9 cellular contexts compared by ENCODE assay signal in genomic region chr4:142406051-142406549, GRCh38.
DNase-seq lines count a peak whose midpoint lies in the region; ATAC-seq, FAIRE-seq and TF ChIP-seq lines count a peak whose summit lies in the region.
"Had no signal": no experiment of that assay in that cellular context is flagged by ENCODE, and none has a peak within 500 bp of the region (broad histone marks: within the 10 kb centered on the region; RNA-seq: fewer than 3 reads in every experiment).

No MANE protein-coding gene starts in this region.

- no peaks in the 10 kb centered on the region for H3K27me3 Mint-ChIP-seq in chondrocyte (ENCODE audit: low read depth)

- H3K4me2 ChIP-seq in Loucy (ENCODE audit: low read depth, low read length, poor library complexity, severe bottlenecking) = peak overlapping the region; percentile 92

- no peaks in the 10 kb centered on the region for H3K27me3 ChIP-seq in GM06990 (replicated peaks; ENCODE audit: control insufficient read depth, insufficient read depth, low read length)
- no peaks in the 10 kb centered on the region for H3K27me3 ChIP-seq in Loucy (ENCODE audit: insufficient read depth, low read length, poor library complexity, severe bottlenecking)
- no peaks in the 10 kb centered on the region for H3K27me3 ChIP-seq in pancreas

- H3K9me3 Mint-ChIP-seq in chondrocyte (ENCODE audit: low read depth) = peaks cover 3% of the 10 kb centered on the region

- H4K20me1 ChIP-seq in Loucy (ENCODE audit: insufficient read depth, low read length, poor library complexity, severe bottlenecking) = peaks cover 5% of the 10 kb centered on the region

- peak overlapping the region; percentile 96 for H3K4me3 Mint-ChIP-seq in chondrocyte (ENCODE audit: unreplicated experiment)

- TF ChIP-seq CTCF in GM06990 (IDR thresholded peaks at IDR 0.05; ENCODE audit: insufficient read depth, low read length, poor library complexity, severe bottlenecking) = no peak
- TF ChIP-seq CTCF in Loucy (conservative IDR thresholded peaks at IDR 0.05; ENCODE audit: low read length) = no peak
- TF ChIP-seq CTCF in chondrocyte (IDR thresholded peaks at IDR 0.05) = no peak
- no peak for TF ChIP-seq CTCF in pancreas (IDR thresholded peaks at IDR 0.05)
- TF ChIP-seq CTCF in lower leg skin (IDR thresholded peaks at IDR 0.05) = no peak

- 51 to 52% methylated on average over 5 of the region's 5 CpGs for WGBS in pancreas, 2 donors
- WGBS in lower leg skin, 2 donors = 44 to 51% methylated on average over 5 of the region's 5 CpGs

- FAIRE-seq in pancreas (lab: Jason Lieb, UNC) (no peak), RCC 7860 (lab: Jason Lieb, UNC) (no peak)

- peak in 3 of 4 donors; percentile 23 to 28 (median 25) for ATAC-seq in pancreas
- ATAC-seq in HG03571 (IDR thresholded peaks at IDR 0.05; ENCODE audit: unreplicated experiment) = no peak

- H3K79me2 ChIP-seq in Loucy (ENCODE audit: insufficient read depth, low read length) = peaks cover 34% of the 10 kb centered on the region

- H3K27ac ChIP-seq in pancreas = peak overlapping the region in 2 of 4 donors; percentile 65 to 68
- H3K27ac ChIP-seq: KMS-11 had no signal

- no peak overlapping the region for H3K4me3 ChIP-seq in GM06990 (replicated peaks; ENCODE audit: low read depth, low read length)
- H3K4me3 ChIP-seq in Loucy (ENCODE audit: low read length, poor library complexity, severe bottlenecking) = peak overlapping the region; percentile 77
- peak overlapping the region in 1 of 4 donors; percentile 43 for H3K4me3 ChIP-seq in pancreas
- H3K4me3 ChIP-seq in lower leg skin (ENCODE audit: low read depth, poor library complexity, severe bottlenecking) = no peak overlapping the region

- peaks cover 12% of the 10 kb centered on the region for H3F3A ChIP-seq in Loucy (ENCODE audit: low read depth)

- peak; percentile 19 for DNase-seq in GM06990 (ENCODE audit: extremely low read depth, insufficient read length)
- DNase-seq in chondrocyte (ENCODE audit: low spot score) = no peak
- no peak for DNase-seq in pancreas
- no peak for DNase-seq in retina
- DNase-seq in lower leg skin (ENCODE audit: low spot score in 2 of 2) = no peak
- no peak for DNase-seq in RCC 7860 (ENCODE audit: low spot score)

- TF ChIP-seq POLR2A in lower leg skin (IDR thresholded peaks at IDR 0.05) = no peak

- H3K36me3 Mint-ChIP-seq in chondrocyte (ENCODE audit: low read depth) = no peaks in the 10 kb centered on the region

- H3K4me1 ChIP-seq in Loucy (ENCODE audit: insufficient read depth, low read length, poor library complexity, severe bottlenecking) = peaks cover 77% of the 10 kb centered on the region
- H3K4me1 ChIP-seq in pancreas = peaks cover 0 to 13% (median 0%) of the 10 kb centered on the region in 3 donors

- no peaks in the 10 kb centered on the region for H3K36me3 ChIP-seq in GM06990 (ENCODE audit: control insufficient read depth, insufficient read depth, low read length)
- no peaks in the 10 kb centered on the region for H3K36me3 ChIP-seq in Loucy (ENCODE audit: insufficient read depth, low read length)
- H3K36me3 ChIP-seq in pancreas = no peaks in the 10 kb centered on the region

- H3K9me3 ChIP-seq in Loucy (ENCODE audit: insufficient read depth, low read depth, low read length) (no peaks in the 10 kb centered on the region), pancreas (no peaks in the 10 kb centered on the region)

- peak overlapping the region; percentile 100 for H3K27ac Mint-ChIP-seq in chondrocyte (ENCODE audit: unreplicated experiment)

- H3K9ac ChIP-seq in Loucy (ENCODE audit: low read depth, low read length, poor library complexity, severe bottlenecking) = peak overlapping the region; percentile 78
- H3K9ac ChIP-seq: KMS-11 had no signal

- intact Hi-C loops in pancreas (cut with DNase I) (no loop called here), lower leg skin (cut with DNase I; ENCODE audit: low total_unique reads) (no loop called here)

- H3K4me1 Mint-ChIP-seq in chondrocyte (ENCODE audit: low read depth) = peaks cover 61% of the 10 kb centered on the region

- H3K9me2 ChIP-seq in Loucy (replicated peaks; ENCODE audit: low read depth, low read length) = no peaks in the 10 kb centered on the region

- peak overlapping the region; percentile 4; the same call in 1 of the 2 replicates for H2AFZ ChIP-seq in Loucy (ENCODE audit: low read length)
